Comparison of ENCODE assay signal across 26 cellular contexts in genomic region chr11:23555085-23555484, GRCh38.
DNase-seq lines count a peak whose midpoint lies in the region; ATAC-seq, FAIRE-seq and TF ChIP-seq lines count a peak whose summit lies in the region.
"Had no signal": no experiment of that assay in that cellular context is flagged by ENCODE, and none has a peak within 500 bp of the region (broad histone marks: within the 10 kb centered on the region; RNA-seq: fewer than 3 reads in every experiment).

No MANE protein-coding gene starts in this region.

- DNase-seq in HT1080 (ENCODE audit: low read depth) (peak; percentile 67), bronchial epithelial cell (ENCODE audit: low read depth) (peak; percentile 21), foreskin keratinocyte (peak; percentile 9 to 60), HuH-7 (ENCODE audit: low spot score) (no peak), NCI-H446 (lab: John Stamatoyannopoulos, UW) (no peak), colonic mucosa (no peak)
- DNase-seq in activated CD4-positive, alpha-beta T cell treated with anti-CD3 and anti-CD28 coated beads for 1 hour: no peak
- DNase-seq: activated CD4-positive, alpha-beta memory T cell treated with anti-CD3 and anti-CD28 coated beads, Interleukin-2, amount 10 ng/mL, durations not matched to agents 7 days and 5 days; activated CD4-positive, CD25-positive, alpha-beta regulatory T cell; activated naive CD4-positive, alpha-beta T cell treated with Interleukin-2 at 50 U/mL for 16 hours; activated T-cell treated with anti-CD3 and anti-CD28 coated beads, Interleukin-2, amount 50 U/mL, for 1 hour; NCI-H1092; NCI-H1930; NK-92 treated with Interleukin-12 subunit alpha and Interleukin-12 subunit beta, amount 100 ng/mL, for 24 hours; posterior cingulate gyrus; stimulated activated CD4-positive, alpha-beta T cell treated with anti-CD3 and anti-CD28 coated beads, Interleukin-1b, Interleukin-23, amount 100 ng/mL, for 48 hours had no signal

- FAIRE-seq in bronchial epithelial cell (lab: Jason Lieb, UNC): no peak
- FAIRE-seq: A204.1, G401.6, RCC 7860 had no signal

- TF ChIP-seq CTCF in bronchial epithelial cell (IDR thresholded peaks at IDR 0.05; ENCODE audit: insufficient read depth, low read length, severe bottlenecking) (no peak), foreskin keratinocyte (conservative IDR thresholded peaks at IDR 0.05) (no peak), colonic mucosa (IDR thresholded peaks at IDR 0.05) (no peak)

- H3K27me3 ChIP-seq in ACC112 (ENCODE audit: insufficient read depth, low read length): no peaks in the 10 kb centered on the region
- no peaks in the 10 kb centered on the region for H3K27me3 ChIP-seq in bronchial epithelial cell (ENCODE audit: control insufficient read depth, insufficient read depth, low read length)
- H3K27me3 ChIP-seq in foreskin keratinocyte: no peaks in the 10 kb centered on the region
- no peaks in the 10 kb centered on the region for H3K27me3 ChIP-seq in colonic mucosa
- H3K27me3 ChIP-seq: ascending aorta; BLaER1 treated with 17β-estradiol and CSF1 and Interleukin-3, amounts not matched to agents 10 nM and 100 nM had no signal

- no peak overlapping the region for H3K4me3 ChIP-seq in ACC112 (ENCODE audit: low read depth, low read length)
- H3K4me3 ChIP-seq in bronchial epithelial cell (ENCODE audit: low read depth, low read length): no peak overlapping the region
- H3K4me3 ChIP-seq in colonic mucosa: no peak overlapping the region
- H3K4me3 ChIP-seq: ascending aorta; BLaER1 treated with 17β-estradiol and CSF1 and Interleukin-3, amounts not matched to agents 10 nM and 100 nM; SK-N-MC had no signal

- no peak for ATAC-seq in foreskin keratinocyte
- ATAC-seq: left lobe of liver; sciatic nerve; stimulated activated memory B cell treated with anti-CD40 and anti-IgM and Interleukin-4, amounts not matched to agents 10 μg/mL and 1 μg/mL and 100 μg/mL, for 72 hours had no signal

- H3K9me3 ChIP-seq in colonic mucosa: no peaks in the 10 kb centered on the region
- H3K9me3 ChIP-seq: ascending aorta; BLaER1 treated with 17β-estradiol and CSF1 and Interleukin-3, amounts not matched to agents 10 nM and 100 nM had no signal

- H3K4me1 ChIP-seq in ACC112 (ENCODE audit: control insufficient read depth, insufficient read depth, low read length, unreplicated experiment) (peaks cover 9% of the 10 kb centered on the region), foreskin keratinocyte (no peaks in the 10 kb centered on the region), colonic mucosa (no peaks in the 10 kb centered on the region)
- H3K4me1 ChIP-seq: ascending aorta; BLaER1 treated with 17β-estradiol and CSF1 and Interleukin-3, amounts not matched to agents 10 nM and 100 nM had no signal

- no peak overlapping the region for H3K9ac ChIP-seq in colonic mucosa (ENCODE audit: low read depth in 2 of 2, low read length in 2 of 2)
- H3K9ac ChIP-seq: BLaER1 treated with 17β-estradiol and CSF1 and Interleukin-3, amounts not matched to agents 10 nM and 100 nM had no signal

- intact Hi-C loops in colonic mucosa (cut with DNase I): no loop called here

- H3K27ac ChIP-seq in ACC112 (ENCODE audit: low read depth, low read length) (peak overlapping the region; percentile 16; the same call in 1 of the 2 replicates), foreskin keratinocyte (no peak overlapping the region), colonic mucosa (no peak overlapping the region)
- H3K27ac ChIP-seq: ascending aorta; BLaER1 treated with 17β-estradiol and CSF1 and Interleukin-3, amounts not matched to agents 10 nM and 100 nM; SK-N-MC had no signal

- no peak overlapping the region for H2AFZ ChIP-seq in ACC112 (ENCODE audit: low read length, unreplicated experiment)

- H3K79me2 ChIP-seq in ACC112 (ENCODE audit: control insufficient read depth, insufficient read depth, low read length, unreplicated experiment): no peaks in the 10 kb centered on the region

- H3K36me3 ChIP-seq in ACC112 (ENCODE audit: insufficient read depth, low read length) (no peaks in the 10 kb centered on the region), bronchial epithelial cell (ENCODE audit: control insufficient read depth, insufficient read depth, low read length) (no peaks in the 10 kb centered on the region), colonic mucosa (no peaks in the 10 kb centered on the region)
- H3K36me3 ChIP-seq: ascending aorta; BLaER1 treated with 17β-estradiol and CSF1 and Interleukin-3, amounts not matched to agents 10 nM and 100 nM had no signal

Comparison
In these comparisons a context has a peak if more than half of its experiments do, and no peak if none do; other contexts are left out.
1. DNase-seq: peak in HT1080 (single experiment), bronchial epithelial cell (single experiment) and foreskin keratinocyte (2 of 2); none in HuH-7 (single experiment), NCI-H446 (0 of 2), activated CD4-positive, alpha-beta T cell treated with anti-CD3 and anti-CD28 coated beads for 1 hour (single experiment) and colonic mucosa (single experiment).